In genomic region chr14:21913759-21914158, GRCh38 we compare ENCODE assay signal across 8 cellular contexts.
A peak's percentile ranks its signal among the peaks of the same experiment; 100 is the strongest.
DNase-seq lines count a peak whose midpoint lies in the region; ATAC-seq and TF ChIP-seq lines count a peak whose summit lies in the region.

No MANE protein-coding gene starts in this region.

- peaks cover 47% of the 10 kb centered on the region for H3K4me1 Mint-ChIP-seq in activated T-cell treated with anti-CD3 and anti-CD28 coated beads, Interleukin-2, amount 50 U/mL, for 4 hours (ENCODE audit: low read depth)

- no peak overlapping the region for H4K12ac ChIP-seq in trophoblast cell (ENCODE audit: low read depth, low read length)

- no peak overlapping the region for H3K23ac ChIP-seq in trophoblast cell (ENCODE audit: low read length)

- no peak overlapping the region for H3K9ac ChIP-seq in trophoblast cell (ENCODE audit: low read length)

- 15 to 30% methylated on average over 2 to 6 of the region's 6 CpGs for WGBS in gastroesophageal sphincter (ENCODE audit: low coverage in 1 of 2), 2 donors
- WGBS in trophoblast cell (ENCODE audit: extremely low coverage, insufficient coverage, insufficient read length): no CpG with 5 or more reads among the region's 6 CpGs

- TF ChIP-seq CTCF in GM10248 (IDR thresholded peaks at IDR 0.05; ENCODE audit: control extremely low read depth, extremely low read depth, low read depth, missing control alignments) (peak; percentile 39), Peyer's patch (IDR thresholded peaks at IDR 0.05) (peak in 5 of 6 experiments; percentile 36 to 63 (median 49)), gastroesophageal sphincter (IDR thresholded peaks at IDR 0.05) (peak in 3 of 4 experiments; percentile 11 to 33 (median 17))

- no peak overlapping the region for H3K4me2 ChIP-seq in trophoblast cell (ENCODE audit: low read length)

- H3K4me3 Mint-ChIP-seq in activated T-cell treated with anti-CD3 and anti-CD28 coated beads, Interleukin-2, amount 50 U/mL, for 4 hours: peak overlapping the region; percentile 54

- no peak overlapping the region for H2AFZ ChIP-seq in trophoblast cell (ENCODE audit: insufficient read depth, low read length, poor library complexity)

- H3K79me2 ChIP-seq in trophoblast cell (ENCODE audit: control insufficient read depth, insufficient read depth, low read length, poor library complexity): no peaks in the 10 kb centered on the region

- no peak overlapping the region for H3K4me3 ChIP-seq in Peyer's patch
- no peak overlapping the region for H3K4me3 ChIP-seq in gastroesophageal sphincter
- no peak overlapping the region for H3K4me3 ChIP-seq in trophoblast cell (ENCODE audit: low read depth, low read length)

- H2BK12ac ChIP-seq in trophoblast cell (ENCODE audit: low read length): no peak overlapping the region

- TF ChIP-seq POLR2A in Peyer's patch (IDR thresholded peaks at IDR 0.05): no peak
- TF ChIP-seq POLR2A in gastroesophageal sphincter (IDR thresholded peaks at IDR 0.05): no peak

- no peak overlapping the region for H2BK120ac ChIP-seq in trophoblast cell (ENCODE audit: insufficient read depth, low read length, poor library complexity)

- no peaks in the 10 kb centered on the region for H3K79me1 ChIP-seq in trophoblast cell (ENCODE audit: low read length)

- H3K18ac ChIP-seq in trophoblast cell (ENCODE audit: low read length): no peak overlapping the region

- H3K36me3 ChIP-seq in Peyer's patch (no peaks in the 10 kb centered on the region), gastroesophageal sphincter (no peaks in the 10 kb centered on the region), trophoblast cell (ENCODE audit: control insufficient read depth in 1 of 2, insufficient read depth in 2 of 2, low read length in 2 of 2) (no peaks in the 10 kb centered on the region)

- H3K4me1 ChIP-seq in Peyer's patch (no peaks in the 10 kb centered on the region), gastroesophageal sphincter (no peaks in the 10 kb centered on the region), trophoblast cell (ENCODE audit: control insufficient read depth in 1 of 2, insufficient read depth in 2 of 2, low read length in 2 of 2) (no peaks in the 10 kb centered on the region)

- no peak overlapping the region for H2AK5ac ChIP-seq in trophoblast cell (ENCODE audit: low read length)

- DNase-seq in GM10248 (ENCODE audit: extremely low spot score): peak; percentile 16
- peak; percentile 28 for DNase-seq in HPDE6-E6E7 (ENCODE audit: extremely low spot score)
- peak in 2 of 3 donors; percentile 72 to 83 for DNase-seq in Peyer's patch
- DNase-seq in activated T-cell treated with anti-CD3 and anti-CD28 coated beads, Interleukin-2, amount 50 U/mL, for 4 hours: peak; percentile 74
- peak; percentile 41 to 86 for DNase-seq in trophoblast cell
- DNase-seq in GOT3 (lab: John Stamatoyannopoulos, UW): no peak

- no peak overlapping the region for H4K91ac ChIP-seq in trophoblast cell (ENCODE audit: low read depth, low read length)

- POLR2A ChIA-PET in GM10248 (lab: Yijun Ruan, JAX): no interaction called here

- no peak for TF ChIP-seq EP300 in gastroesophageal sphincter (IDR thresholded peaks at IDR 0.05)

- no peaks in the 10 kb centered on the region for H3K27me3 Mint-ChIP-seq in activated T-cell treated with anti-CD3 and anti-CD28 coated beads, Interleukin-2, amount 50 U/mL, for 4 hours (ENCODE audit: low read depth)

- H3K4ac ChIP-seq in trophoblast cell (ENCODE audit: low read depth, low read length): no peak overlapping the region

- H3K9me3 ChIP-seq in Peyer's patch (no peaks in the 10 kb centered on the region), gastroesophageal sphincter (no peaks in the 10 kb centered on the region), trophoblast cell (ENCODE audit: insufficient read depth, low read depth, low read length) (no peaks in the 10 kb centered on the region)

- H4K8ac ChIP-seq in trophoblast cell (ENCODE audit: low read depth, low read length): no peak overlapping the region

- H3K36me3 Mint-ChIP-seq in activated T-cell treated with anti-CD3 and anti-CD28 coated beads, Interleukin-2, amount 50 U/mL, for 4 hours (ENCODE audit: insufficient read depth): no peaks in the 10 kb centered on the region

- H3K27ac ChIP-seq in Peyer's patch (no peak overlapping the region), gastroesophageal sphincter (no peak overlapping the region), trophoblast cell (ENCODE audit: low read depth, low read length) (no peak overlapping the region)

- H2BK5ac ChIP-seq in trophoblast cell (ENCODE audit: low read depth, low read length, poor library complexity): no peak overlapping the region

- H3K14ac ChIP-seq in trophoblast cell (ENCODE audit: low read length): no peak overlapping the region

- no peaks in the 10 kb centered on the region for H3K9me3 Mint-ChIP-seq in activated T-cell treated with anti-CD3 and anti-CD28 coated beads, Interleukin-2, amount 50 U/mL, for 4 hours

- ATAC-seq in activated T-cell treated with anti-CD3 and anti-CD28 coated beads, Interleukin-2, amount 50 U/mL, for 4 hours: peak; percentile 88 to 91
- no peak for ATAC-seq in gastroesophageal sphincter
- no peak for ATAC-seq in HG02588 (IDR thresholded peaks at IDR 0.05; ENCODE audit: unreplicated experiment)

- H3K27me3 ChIP-seq in Peyer's patch: no peaks in the 10 kb centered on the region
- peaks cover 6% of the 10 kb centered on the region for H3K27me3 ChIP-seq in gastroesophageal sphincter
- H3K27me3 ChIP-seq in trophoblast cell (ENCODE audit: insufficient read depth, low read length): no peaks in the 10 kb centered on the region

- CTCF ChIA-PET in GM10248 (lab: Yijun Ruan, JAX): interaction anchor here (0.6 to 3.3 kb wide), 7 partner anchors 8 to 65 kb away, joined by 3 to 19 read pairs (median 4); no protein-coding TSS in a partner anchor

Comparison
In these comparisons a context has a peak if more than half of its experiments do, and no peak if none do; other contexts are left out.
1. ATAC-seq: peak in activated T-cell treated with anti-CD3 and anti-CD28 coated beads, Interleukin-2, amount 50 U/mL, for 4 hours (2 of 2); none in gastroesophageal sphincter (single experiment) and HG02588 (single experiment).
2. Peak in every context shown above with its lines, with median percentiles within 50 percentile points of each other: CTCF ChIP-seq.